24 cellular contexts compared by ENCODE assay signal in genomic region chr2:43028188-43028587, GRCh38.
"Had no signal": no experiment of that assay in that cellular context is flagged by ENCODE, and none has a peak within 500 bp of the region (broad histone marks: within the 10 kb centered on the region; RNA-seq: fewer than 3 reads in every experiment).

No MANE protein-coding gene starts in this region.

- FAIRE-seq: endothelial cell of umbilical vein had no signal

- H3K27ac Mint-ChIP-seq: activated CD4-positive, alpha-beta memory T cell treated with anti-CD3 and anti-CD28 coated beads, Interleukin-2, amount 10 ng/mL, durations not matched to agents 7 days and 5 days; activated CD4-positive, alpha-beta T cell treated with anti-CD3 and anti-CD28 coated beads, Interleukin-2, amount 10 ng/mL, durations not matched to agents 24 days and 14 days; activated naive CD4-positive, alpha-beta T cell treated with anti-CD3 and anti-CD28 coated beads, Interleukin-2, amount 50 U/mL, for 24 hours; activated T-helper 2 cell treated with anti-CD3 and anti-CD28 coated beads, Interferon-gamma antibody, Interleukin-2, Interleukin-4, amounts not matched to agents 10 μg/mL and 5 μg/mL and 100 μg/mL, durations not matched to agents 14 hours and 24 hours and 36 hours; natural killer cell treated with Interleukin-12 subunit alpha and Interleukin-12 subunit beta and Interleukin-15 and Interleukin-18, amount 100 ng/mL, for 72 hours; T-helper 17 cell had no signal

- H3K36me3 Mint-ChIP-seq: activated naive CD4-positive, alpha-beta T cell treated with anti-CD3 and anti-CD28 coated beads, Interleukin-2, amount 50 U/mL, for 24 hours; natural killer cell treated with Interleukin-12 subunit alpha and Interleukin-12 subunit beta and Interleukin-15 and Interleukin-18, amount 100 ng/mL, for 72 hours had no signal

- H3K27me3 Mint-ChIP-seq: activated CD4-positive, alpha-beta memory T cell treated with anti-CD3 and anti-CD28 coated beads, Interleukin-2, amount 10 ng/mL, durations not matched to agents 7 days and 5 days; activated CD4-positive, alpha-beta T cell treated with anti-CD3 and anti-CD28 coated beads, Interleukin-2, amount 10 ng/mL, durations not matched to agents 24 days and 14 days; activated naive CD4-positive, alpha-beta T cell treated with anti-CD3 and anti-CD28 coated beads, Interleukin-2, amount 50 U/mL, for 24 hours had no signal

- DNase-seq: activated CD4-positive, alpha-beta memory T cell treated with anti-CD3 and anti-CD28 coated beads, Interleukin-2, amount 10 ng/mL, durations not matched to agents 7 days and 5 days; activated CD4-positive, alpha-beta T cell treated with anti-CD3 and anti-CD28 coated beads, Interleukin-2, amount 10 ng/mL, durations not matched to agents 24 days and 14 days; activated CD8-positive, alpha-beta memory T cell treated with anti-CD3 and anti-CD28 coated beads, Interleukin-2, amount 50 U/mL, for 48 hours; activated T-cell treated with anti-CD3 and anti-CD28 coated beads, Interleukin-2, amount 50 U/mL, for 4 hours; anterior cingulate cortex; cerebellar nuclear complex; cortex of kidney; foreskin fibroblast; heart left ventricle; kidney glomerular epithelial cell; lower lobe of right lung; mesenchymal stem cell; right cardiac atrium; stimulated activated CD4-positive, alpha-beta T cell treated with anti-CD3 and anti-CD28 coated beads, Interleukin-2, amount 100 ng/mL, for 48 hours; stimulated activated naive CD4-positive, alpha-beta T cell treated with Interleukin-2 at 50 U/mL for 16 hours; T-helper 17 cell; T1000; transverse colon; WERI-Rb-1 had no signal

- H3K27ac ChIP-seq: cardiac muscle cell, lower lobe of right lung, WERI-Rb-1 had no signal

- H3K27me3 ChIP-seq: cardiac muscle cell, heart left ventricle, transverse colon had no signal

- H3K9me3 ChIP-seq: heart left ventricle, lower lobe of right lung, transverse colon had no signal

- H3K36me3 ChIP-seq: cardiac muscle cell, heart left ventricle, lower lobe of right lung, transverse colon, WERI-Rb-1 had no signal

- H3K4me3 Mint-ChIP-seq: activated CD4-positive, alpha-beta memory T cell treated with anti-CD3 and anti-CD28 coated beads, Interleukin-2, amount 10 ng/mL, durations not matched to agents 7 days and 5 days; activated CD4-positive, alpha-beta T cell treated with anti-CD3 and anti-CD28 coated beads, Interleukin-2, amount 10 ng/mL, durations not matched to agents 24 days and 14 days; activated naive CD4-positive, alpha-beta T cell treated with anti-CD3 and anti-CD28 coated beads, Interleukin-2, amount 50 U/mL, for 24 hours; activated T-cell treated with anti-CD3 and anti-CD28 coated beads, Interleukin-2, amount 50 U/mL, for 4 hours; natural killer cell treated with Interleukin-12 subunit alpha and Interleukin-12 subunit beta and Interleukin-15 and Interleukin-18, amount 100 ng/mL, for 72 hours; T-helper 17 cell had no signal

- H3K4me3 ChIP-seq: cardiac muscle cell, heart left ventricle, lower lobe of right lung, transverse colon had no signal

- H3K9me3 Mint-ChIP-seq: activated CD4-positive, alpha-beta memory T cell treated with anti-CD3 and anti-CD28 coated beads, Interleukin-2, amount 10 ng/mL, durations not matched to agents 7 days and 5 days; activated CD4-positive, alpha-beta T cell treated with anti-CD3 and anti-CD28 coated beads, Interleukin-2, amount 10 ng/mL, durations not matched to agents 24 days and 14 days; activated naive CD4-positive, alpha-beta T cell treated with anti-CD3 and anti-CD28 coated beads, Interleukin-2, amount 50 U/mL, for 24 hours; activated T-cell treated with anti-CD3 and anti-CD28 coated beads, Interleukin-2, amount 50 U/mL, for 4 hours; activated T-helper 2 cell treated with anti-CD3 and anti-CD28 coated beads, Interferon-gamma antibody, Interleukin-2, Interleukin-4, amounts not matched to agents 10 μg/mL and 5 μg/mL and 100 μg/mL, durations not matched to agents 14 hours and 24 hours and 36 hours; natural killer cell treated with Interleukin-12 subunit alpha and Interleukin-12 subunit beta and Interleukin-15 and Interleukin-18, amount 100 ng/mL, for 72 hours had no signal
